In the genomic region with DNA sequence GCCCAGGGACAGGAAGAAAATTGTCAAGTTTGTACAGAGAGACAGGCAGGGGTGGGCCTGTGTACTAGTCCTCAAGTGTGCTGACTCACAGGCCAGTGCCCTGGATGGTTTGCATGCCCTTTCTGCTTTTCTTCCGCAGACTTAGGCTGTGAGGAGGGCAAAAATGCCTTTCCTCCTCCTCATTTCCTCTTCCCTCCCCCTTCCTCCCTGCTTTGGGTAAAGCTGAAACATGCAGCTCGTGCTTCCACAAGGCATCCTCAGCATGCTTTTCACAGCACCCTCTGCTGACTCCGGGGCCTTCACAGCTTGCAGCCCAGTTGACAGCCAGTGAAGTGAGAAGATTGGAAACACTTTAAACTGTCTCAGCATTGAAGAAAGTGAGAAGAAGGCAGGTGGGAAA, we compare ENCODE assay signal across 1 cellular context.
TF ChIP-seq lines count a peak whose summit lies in the region.

No MANE protein-coding gene starts in this region.

TF ChIP-seq in WTC11, 78 proteins besides CTCF, POLR2A, EP300 and RAD21 (continued from another document and continues in another):
- no peak for TF ChIP-seq ARID4B (CRISPR knock-in tag; IDR thresholded peaks at IDR 0.05; ENCODE audit: borderline replicate concordance)
- no peak for TF ChIP-seq TEAD4 (CRISPR knock-in tag; IDR thresholded peaks at IDR 0.05)
- no peak for TF ChIP-seq RORB (CRISPR knock-in tag; IDR thresholded peaks at IDR 0.05)
- TF ChIP-seq OVOL2 (CRISPR knock-in tag; IDR thresholded peaks at IDR 0.05; ENCODE audit: borderline replicate concordance), result no peak
- no peak for TF ChIP-seq STAT6 (CRISPR knock-in tag; conservative IDR thresholded peaks at IDR 0.05; ENCODE audit: low read depth)
- TF ChIP-seq SMAD3 (CRISPR knock-in tag; IDR thresholded peaks at IDR 0.05; ENCODE audit: borderline replicate concordance), result no peak
- 0 out of 2 replicates have a peak, but pooled peaks have one; percentile 24 for TF ChIP-seq ZNF281 (CRISPR knock-in tag; IDR thresholded peaks at IDR 0.05)
- no peak for TF ChIP-seq HMGA2 (CRISPR knock-in tag; IDR thresholded peaks at IDR 0.05)
- TF ChIP-seq ZNF219 (CRISPR knock-in tag; IDR thresholded peaks at IDR 0.05; ENCODE audit: borderline replicate concordance), result no peak
- TF ChIP-seq TCF7 (CRISPR knock-in tag; IDR thresholded peaks at IDR 0.05; ENCODE audit: low read depth), result no peak
- no peak for TF ChIP-seq ERG (CRISPR knock-in tag; IDR thresholded peaks at IDR 0.05)
- TF ChIP-seq, protein P1, sequence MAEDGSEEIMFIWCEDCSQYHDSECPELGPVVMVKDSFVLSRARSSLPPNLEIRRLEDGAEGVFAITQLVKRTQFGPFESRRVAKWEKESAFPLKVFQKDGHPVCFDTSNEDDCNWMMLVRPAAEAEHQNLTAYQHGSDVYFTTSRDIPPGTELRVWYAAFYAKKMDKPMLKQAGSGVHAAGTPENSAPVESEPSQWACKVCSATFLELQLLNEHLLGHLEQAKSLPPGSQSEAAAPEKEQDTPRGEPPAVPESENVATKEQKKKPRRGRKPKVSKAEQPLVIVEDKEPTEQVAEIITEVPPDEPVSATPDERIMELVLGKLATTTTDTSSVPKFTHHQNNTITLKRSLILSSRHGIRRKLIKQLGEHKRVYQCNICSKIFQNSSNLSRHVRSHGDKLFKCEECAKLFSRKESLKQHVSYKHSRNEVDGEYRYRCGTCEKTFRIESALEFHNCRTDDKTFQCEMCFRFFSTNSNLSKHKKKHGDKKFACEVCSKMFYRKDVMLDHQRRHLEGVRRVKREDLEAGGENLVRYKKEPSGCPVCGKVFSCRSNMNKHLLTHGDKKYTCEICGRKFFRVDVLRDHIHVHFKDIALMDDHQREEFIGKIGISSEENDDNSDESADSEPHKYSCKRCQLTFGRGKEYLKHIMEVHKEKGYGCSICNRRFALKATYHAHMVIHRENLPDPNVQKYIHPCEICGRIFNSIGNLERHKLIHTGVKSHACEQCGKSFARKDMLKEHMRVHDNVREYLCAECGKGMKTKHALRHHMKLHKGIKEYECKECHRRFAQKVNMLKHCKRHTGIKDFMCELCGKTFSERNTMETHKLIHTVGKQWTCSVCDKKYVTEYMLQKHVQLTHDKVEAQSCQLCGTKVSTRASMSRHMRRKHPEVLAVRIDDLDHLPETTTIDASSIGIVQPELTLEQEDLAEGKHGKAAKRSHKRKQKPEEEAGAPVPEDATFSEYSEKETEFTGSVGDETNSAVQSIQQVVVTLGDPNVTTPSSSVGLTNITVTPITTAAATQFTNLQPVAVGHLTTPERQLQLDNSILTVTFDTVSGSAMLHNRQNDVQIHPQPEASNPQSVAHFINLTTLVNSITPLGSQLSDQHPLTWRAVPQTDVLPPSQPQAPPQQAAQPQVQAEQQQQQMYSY (CRISPR knock-in tag; IDR thresholded peaks at IDR 0.05), result no peak
- 0 out of 2 replicates have a peak, but pooled peaks have one; percentile 50 for TF ChIP-seq FOXK1 (CRISPR knock-in tag; IDR thresholded peaks at IDR 0.05)
- no peak for TF ChIP-seq IRF2 (CRISPR knock-in tag; IDR thresholded peaks at IDR 0.05; ENCODE audit: borderline replicate concordance, low read depth)
- TF ChIP-seq NFE2L1 (CRISPR knock-in tag; IDR thresholded peaks at IDR 0.05), result peak; percentile 69; the same call in 1 of the 2 replicates
- TF ChIP-seq PRRX2 (CRISPR knock-in tag; IDR thresholded peaks at IDR 0.05), result no peak
- TF ChIP-seq, protein P2, sequence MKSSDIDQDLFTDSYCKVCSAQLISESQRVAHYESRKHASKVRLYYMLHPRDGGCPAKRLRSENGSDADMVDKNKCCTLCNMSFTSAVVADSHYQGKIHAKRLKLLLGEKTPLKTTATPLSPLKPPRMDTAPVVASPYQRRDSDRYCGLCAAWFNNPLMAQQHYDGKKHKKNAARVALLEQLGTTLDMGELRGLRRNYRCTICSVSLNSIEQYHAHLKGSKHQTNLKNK (CRISPR knock-in tag; IDR thresholded peaks at IDR 0.05), result no peak
- no peak for TF ChIP-seq ATF3 (CRISPR knock-in tag; conservative IDR thresholded peaks at IDR 0.05)
- no peak for TF ChIP-seq FOXJ3 (CRISPR knock-in tag; IDR thresholded peaks at IDR 0.05; ENCODE audit: borderline replicate concordance)
- TF ChIP-seq SP1 (CRISPR knock-in tag; conservative IDR thresholded peaks at IDR 0.05), result no peak
- no peak for TF ChIP-seq ZNF138 (CRISPR knock-in tag; conservative IDR thresholded peaks at IDR 0.05)
- TF ChIP-seq ZNF121 (CRISPR knock-in tag; IDR thresholded peaks at IDR 0.05), result no peak
- TF ChIP-seq GTF2I (CRISPR knock-in tag; conservative IDR thresholded peaks at IDR 0.05), result no peak
- TF ChIP-seq SMAD4 (CRISPR knock-in tag; IDR thresholded peaks at IDR 0.05), result no peak
- no peak for TF ChIP-seq FOXP1 (CRISPR knock-in tag; IDR thresholded peaks at IDR 0.05; ENCODE audit: borderline replicate concordance)
- TF ChIP-seq TEAD1 (CRISPR knock-in tag; IDR thresholded peaks at IDR 0.05), result peak; percentile 58; the same call in 1 of the 2 replicates
- TF ChIP-seq ZNF263 (CRISPR knock-in tag; IDR thresholded peaks at IDR 0.05; ENCODE audit: low read depth), result no peak
- TF ChIP-seq USF2 (CRISPR knock-in tag; IDR thresholded peaks at IDR 0.05), result no peak
- no peak for TF ChIP-seq ATF2 (CRISPR knock-in tag; IDR thresholded peaks at IDR 0.05; ENCODE audit: borderline replicate concordance, low read depth)
- TF ChIP-seq AR (CRISPR knock-in tag; IDR thresholded peaks at IDR 0.05), result no peak
